In genomic region chr12:114457620-114458019, GRCh38 we compare ENCODE assay signal across 2 cellular contexts.
TF ChIP-seq lines count a peak whose summit lies in the region.

No MANE protein-coding gene starts in this region.

TF ChIP-seq in HEK293, 187 proteins besides CTCF, POLR2A, EP300 and RAD21:
- TF ChIP-seq KLF7 (tag by site-specific recombination; IDR thresholded peaks at IDR 0.05; ENCODE audit: borderline replicate concordance) (no peak), ZNF354C (tag by site-specific recombination; IDR thresholded peaks at IDR 0.05; ENCODE audit: borderline replicate concordance, low read depth) (no peak), BCL11A (tag by site-specific recombination; IDR thresholded peaks at IDR 0.05; ENCODE audit: low read depth) (no peak), ZNF324 (tag by site-specific recombination; IDR thresholded peaks at IDR 0.05) (no peak), TCF7L2 (IDR thresholded peaks at IDR 0.05; ENCODE audit: borderline replicate concordance, low read depth, low read length) (peak; percentile 79; the same call in 1 of the 2 replicates), SP7 (tag by site-specific recombination; IDR thresholded peaks at IDR 0.05) (no peak), ZNF239 (tag by site-specific recombination; IDR thresholded peaks at IDR 0.05) (no peak), ZNF292 (tag by site-specific recombination; IDR thresholded peaks at IDR 0.05; ENCODE audit: borderline replicate concordance, low read depth) (no peak), ZBTB49 (tag by site-specific recombination; IDR thresholded peaks at IDR 0.05; ENCODE audit: low read depth) (no peak), ZNF184 (tag by site-specific recombination; IDR thresholded peaks at IDR 0.05) (no peak), FEZF1 (tag by site-specific recombination; IDR thresholded peaks at IDR 0.05) (0 out of 2 replicates have a peak, but pooled peaks have one; percentile 6), ZNF341 (tag by site-specific recombination; IDR thresholded peaks at IDR 0.05; ENCODE audit: low read depth) (no peak), ZNF350 (tag by site-specific recombination; IDR thresholded peaks at IDR 0.05) (no peak), ZNF404 (tag by site-specific recombination; IDR thresholded peaks at IDR 0.05) (no peak), SETDB1 (IDR thresholded peaks at IDR 0.05; ENCODE audit: insufficient read length, low read length) (no peak), ZNF830 (tag by site-specific recombination; IDR thresholded peaks at IDR 0.05; ENCODE audit: low read depth) (no peak), PRDM6 (tag by site-specific recombination; IDR thresholded peaks at IDR 0.05) (no peak), ZNF548 (tag by site-specific recombination; IDR thresholded peaks at IDR 0.05) (no peak), ZNF792 (tag by site-specific recombination; IDR thresholded peaks at IDR 0.05) (no peak)
- TF ChIP-seq, protein P1, sequence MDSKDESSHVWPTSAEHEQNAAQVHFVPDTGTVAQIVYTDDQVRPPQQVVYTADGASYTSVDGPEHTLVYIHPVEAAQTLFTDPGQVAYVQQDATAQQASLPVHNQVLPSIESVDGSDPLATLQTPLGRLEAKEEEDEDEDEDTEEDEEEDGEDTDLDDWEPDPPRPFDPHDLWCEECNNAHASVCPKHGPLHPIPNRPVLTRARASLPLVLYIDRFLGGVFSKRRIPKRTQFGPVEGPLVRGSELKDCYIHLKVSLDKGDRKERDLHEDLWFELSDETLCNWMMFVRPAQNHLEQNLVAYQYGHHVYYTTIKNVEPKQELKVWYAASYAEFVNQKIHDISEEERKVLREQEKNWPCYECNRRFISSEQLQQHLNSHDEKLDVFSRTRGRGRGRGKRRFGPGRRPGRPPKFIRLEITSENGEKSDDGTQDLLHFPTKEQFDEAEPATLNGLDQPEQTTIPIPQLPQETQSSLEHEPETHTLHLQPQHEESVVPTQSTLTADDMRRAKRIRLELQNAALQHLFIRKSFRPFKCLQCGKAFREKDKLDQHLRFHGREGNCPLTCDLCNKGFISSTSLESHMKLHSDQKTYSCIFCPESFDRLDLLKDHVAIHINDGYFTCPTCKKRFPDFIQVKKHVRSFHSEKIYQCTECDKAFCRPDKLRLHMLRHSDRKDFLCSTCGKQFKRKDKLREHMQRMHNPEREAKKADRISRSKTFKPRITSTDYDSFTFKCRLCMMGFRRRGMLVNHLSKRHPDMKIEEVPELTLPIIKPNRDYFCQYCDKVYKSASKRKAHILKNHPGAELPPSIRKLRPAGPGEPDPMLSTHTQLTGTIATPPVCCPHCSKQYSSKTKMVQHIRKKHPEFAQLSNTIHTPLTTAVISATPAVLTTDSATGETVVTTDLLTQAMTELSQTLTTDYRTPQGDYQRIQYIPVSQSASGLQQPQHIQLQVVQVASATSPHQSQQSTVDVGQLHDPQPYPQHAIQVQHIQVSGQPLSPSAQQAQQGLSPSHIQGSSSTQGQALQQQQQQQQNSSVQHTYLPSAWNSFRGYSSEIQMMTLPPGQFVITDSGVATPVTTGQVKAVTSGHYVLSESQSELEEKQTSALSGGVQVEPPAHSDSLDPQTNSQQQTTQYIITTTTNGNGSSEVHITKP (tag by site-specific recombination; IDR thresholded peaks at IDR 0.05) = peak; percentile 58
- TF ChIP-seq, protein P2, sequence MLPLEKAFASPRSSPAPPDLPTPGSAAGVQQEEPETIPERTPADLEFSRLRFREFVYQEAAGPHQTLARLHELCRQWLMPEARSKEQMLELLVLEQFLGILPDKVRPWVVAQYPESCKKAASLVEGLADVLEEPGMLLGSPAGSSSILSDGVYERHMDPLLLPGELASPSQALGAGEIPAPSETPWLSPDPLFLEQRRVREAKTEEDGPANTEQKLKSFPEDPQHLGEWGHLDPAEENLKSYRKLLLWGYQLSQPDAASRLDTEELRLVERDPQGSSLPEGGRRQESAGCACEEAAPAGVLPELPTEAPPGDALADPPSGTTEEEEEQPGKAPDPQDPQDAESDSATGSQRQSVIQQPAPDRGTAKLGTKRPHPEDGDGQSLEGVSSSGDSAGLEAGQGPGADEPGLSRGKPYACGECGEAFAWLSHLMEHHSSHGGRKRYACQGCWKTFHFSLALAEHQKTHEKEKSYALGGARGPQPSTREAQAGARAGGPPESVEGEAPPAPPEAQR (tag by site-specific recombination; IDR thresholded peaks at IDR 0.05) = no peak
TF ChIP-seq in HEK293: peak in this region for 3.

TF ChIP-seq in IMR-90, 13 proteins besides CTCF, POLR2A, EP300 and RAD21:
- TF ChIP-seq FOS (IDR thresholded peaks at IDR 0.05; ENCODE audit: low read depth, low read length) (no peak), RCOR1 (IDR thresholded peaks at IDR 0.05; ENCODE audit: insufficient replicate concordance, low read length) (no peak), NFE2L2 (IDR thresholded peaks at IDR 0.05; ENCODE audit: low read depth, low read length) (no peak), CEBPB (IDR thresholded peaks at IDR 0.05; ENCODE audit: low read depth, low read length) (no peak), CHD1 (IDR thresholded peaks at IDR 0.05; ENCODE audit: low read depth, low read length) (no peak), RFX5 (IDR thresholded peaks at IDR 0.05; ENCODE audit: low read depth, low read length) (no peak), MAFK (IDR thresholded peaks at IDR 0.05; ENCODE audit: low read depth, low read length) (no peak), USF2 (IDR thresholded peaks at IDR 0.05; ENCODE audit: low read depth, low read length) (no peak), SMC3 (IDR thresholded peaks at IDR 0.05; ENCODE audit: low read depth, low read length) (no peak), BHLHE40 (IDR thresholded peaks at IDR 0.05; ENCODE audit: low read depth, low read length) (no peak), MXI1 (IDR thresholded peaks at IDR 0.05; ENCODE audit: borderline replicate concordance, low read depth, low read length) (no peak)
